Comparison of ENCODE assay signal across 9 cellular contexts in the genomic region with DNA sequence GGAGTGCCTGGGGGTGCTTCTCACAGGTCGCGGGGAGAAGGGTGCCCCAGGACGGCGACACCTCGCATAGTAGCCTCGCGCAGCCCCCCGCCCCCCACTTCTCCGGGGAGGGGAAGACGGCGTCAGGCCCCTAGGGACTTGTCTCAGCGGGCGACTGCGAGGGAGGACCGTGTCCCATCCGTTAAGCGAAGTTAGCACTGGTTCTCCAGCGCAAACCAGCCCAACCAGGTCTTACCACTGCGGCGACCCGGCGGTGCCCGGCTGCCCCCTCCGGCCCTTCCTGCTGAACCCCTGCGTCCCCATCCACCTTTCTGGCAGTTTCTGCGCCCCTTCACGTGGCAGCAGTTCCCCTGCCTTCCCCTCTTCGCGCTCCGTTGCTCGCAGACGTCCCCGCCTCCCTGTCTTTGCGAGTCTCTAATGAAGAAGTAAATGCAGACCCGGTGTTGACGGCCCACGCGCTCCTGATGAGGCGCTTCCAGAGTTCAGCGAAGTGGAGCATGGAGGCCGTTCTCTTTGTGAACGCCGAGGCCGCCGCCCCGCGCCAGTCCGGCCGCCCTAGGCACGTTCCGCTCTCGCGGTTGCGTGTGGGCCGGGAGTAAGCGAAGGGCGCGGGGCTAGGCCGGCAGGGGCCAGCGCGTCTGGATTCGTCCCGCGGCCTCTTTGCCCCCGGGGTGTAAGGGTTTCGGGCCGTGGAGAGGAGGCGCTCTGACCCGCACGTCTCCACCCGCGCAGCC. TPM values are rescaled to one million over a fixed set of nuclear protein-coding genes. Genes with fewer than 3 reads are reported as not detected.
DNase-seq lines count a peak whose midpoint lies in the region; ATAC-seq and TF ChIP-seq lines count a peak whose summit lies in the region.
"Had no signal": no experiment of that assay in that cellular context is flagged by ENCODE, and none has a peak within 500 bp of the region (broad histone marks: within the 10 kb centered on the region; RNA-seq: fewer than 3 reads in every experiment).

No MANE protein-coding gene starts in this region.

- peaks cover 62% of the 10 kb centered on the region for H3K27me3 Mint-ChIP-seq in progenitor cell of endocrine pancreas

- H3K27ac ChIP-seq in RWPE2 (ENCODE audit: poor library complexity, severe bottlenecking), result no peak overlapping the region

- peaks cover 31% of the 10 kb centered on the region for H3K4me1 Mint-ChIP-seq in progenitor cell of endocrine pancreas (ENCODE audit: low read depth)

- POLR2A ChIA-PET in GM10248 (lab: Yijun Ruan, JAX), result no interaction called here

- TF ChIP-seq CTCF in RWPE2 (IDR thresholded peaks at IDR 0.05; ENCODE audit: poor library complexity, severe bottlenecking) (no peak), progenitor cell of endocrine pancreas (IDR thresholded peaks at IDR 0.05; ENCODE audit: unreplicated experiment) (no peak), GM10248 (IDR thresholded peaks at IDR 0.05; ENCODE audit: control extremely low read depth, extremely low read depth, low read depth, missing control alignments) (no peak)

- H3K9me3 ChIP-seq in RWPE2 (ENCODE audit: severe bottlenecking), result peaks cover 2% of the 10 kb centered on the region

- DNase-seq in EH (ENCODE audit: low read depth) (peak; percentile 61), RWPE2 (ENCODE audit: low spot score) (peak; percentile 42), Right ventricle myocardium inferior (ENCODE audit: missing footprints) (peak; percentile 56), progenitor cell of endocrine pancreas (ENCODE audit: low spot score, unreplicated experiment) (peak; percentile 28), GM10248 (ENCODE audit: extremely low spot score) (no peak), SHP77 (lab: John Stamatoyannopoulos, UW) (no peak)

- peak overlapping the region; percentile 70 for H3K27ac Mint-ChIP-seq in progenitor cell of endocrine pancreas

- no peaks in the 10 kb centered on the region for H3K36me3 Mint-ChIP-seq in progenitor cell of endocrine pancreas (ENCODE audit: insufficient read depth)

- H3K9me3 Mint-ChIP-seq in progenitor cell of endocrine pancreas (ENCODE audit: low read depth), result no peaks in the 10 kb centered on the region

- CTCF ChIA-PET in GM10248 (lab: Yijun Ruan, JAX), result interaction anchor here (1.3 kb wide), 1 partner anchor 10 kb away, joined by 3 read pairs; no protein-coding TSS in a partner anchor

- no peaks in the 10 kb centered on the region for H3K36me3 ChIP-seq in RWPE2 (ENCODE audit: low read depth)

- ATAC-seq in RWPE2 (ENCODE audit: low read depth) (no peak), Right ventricle myocardium inferior (no peak), GM18861 (IDR thresholded peaks at IDR 0.05; ENCODE audit: unreplicated experiment) (no peak)
- ATAC-seq in activated CD4-positive, CD25-positive, alpha-beta regulatory T cell treated with anti-CD3 and anti-CD28 coated beads, Interleukin-2, amount 50 U/mL, for 24 hours, result no peak
- ATAC-seq: left lobe of liver had no signal

- intact Hi-C loops in Right ventricle myocardium inferior (cut with DNase I), result no loop called here

- peak overlapping the region; percentile 89 for H3K4me3 Mint-ChIP-seq in progenitor cell of endocrine pancreas (ENCODE audit: low read depth)

- peaks cover 12% of the 10 kb centered on the region for H3K27me3 ChIP-seq in RWPE2 (ENCODE audit: insufficient read depth, poor library complexity, severe bottlenecking)

- peaks cover 15% of the 10 kb centered on the region for H3K4me1 ChIP-seq in RWPE2 (ENCODE audit: insufficient read depth, poor library complexity, severe bottlenecking)

- peak overlapping the region; percentile 51 for H3K4me3 ChIP-seq in RWPE2 (ENCODE audit: severe bottlenecking)

RNA-seq across cellular contexts. Expression of a gene that starts 3.0 kb away (rescaled TPM):
- total RNA-seq in Right ventricle myocardium inferior (12.1 TPM), progenitor cell of endocrine pancreas (11.6 and 13.1 TPM in 2 replicates)

Comparison
In these comparisons a context has a peak if more than half of its experiments do, and no peak if none do; other contexts are left out.
1. DNase-seq: peak in EH (single experiment), RWPE2 (single experiment), Right ventricle myocardium inferior (single experiment) and progenitor cell of endocrine pancreas (single experiment); none in GM10248 (single experiment) and SHP77 (0 of 2).